ENCODE assay signal across 8 cellular contexts in the genomic region with DNA sequence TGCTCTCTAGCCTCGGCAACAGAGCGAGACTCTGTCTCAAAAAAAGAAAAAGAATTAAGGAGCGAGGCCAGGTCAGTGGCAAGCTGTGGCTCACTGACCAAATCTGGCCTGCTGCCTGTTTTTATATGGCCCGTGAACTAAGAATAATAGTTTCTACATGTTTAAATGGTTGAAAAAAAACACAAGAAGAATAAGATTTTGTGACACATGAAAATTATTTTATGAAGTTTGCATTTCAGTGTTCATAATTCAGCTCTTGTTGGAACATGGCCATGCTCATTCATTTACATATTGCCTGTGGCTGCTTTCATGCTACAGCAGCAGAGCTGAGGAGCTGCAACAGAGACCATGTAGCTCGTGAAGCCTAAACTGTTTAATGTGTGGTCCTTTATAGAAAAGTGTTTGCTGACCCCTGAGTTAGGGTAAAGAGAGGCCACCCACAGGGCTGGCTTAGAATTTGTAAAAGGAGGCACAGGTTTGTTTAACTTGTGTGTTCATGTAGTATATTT. TPM values are rescaled to one million over a fixed set of nuclear protein-coding genes. Genes with fewer than 3 reads are reported as not detected.
DNase-seq lines count a peak whose midpoint lies in the region; ATAC-seq and TF ChIP-seq lines count a peak whose summit lies in the region.

No MANE protein-coding gene starts in this region.

- H3K4ac ChIP-seq in mesendoderm (ENCODE audit: low read depth, low read length), result no peak overlapping the region

- H4K5ac ChIP-seq in mesendoderm (ENCODE audit: low read length), result no peak overlapping the region

- peak overlapping the region; percentile 32 for H3K27ac Mint-ChIP-seq in CD4-positive, alpha-beta T cell
- peak overlapping the region; percentile 80 for H3K27ac Mint-ChIP-seq in activated T-helper 17 cell treated with anti-CD3 and anti-CD28 coated beads, Interleukin-2, amount 50 U/mL, for 72 hours

- H3K56ac ChIP-seq in mesendoderm (ENCODE audit: low read length), result no peak overlapping the region

- no peaks in the 10 kb centered on the region for H3K27me3 Mint-ChIP-seq in CD4-positive, alpha-beta T cell
- H3K27me3 Mint-ChIP-seq in activated T-helper 17 cell treated with anti-CD3 and anti-CD28 coated beads, Interleukin-2, amount 50 U/mL, for 72 hours, result no peaks in the 10 kb centered on the region

- DNase-seq in CD4-positive, alpha-beta T cell, result no peak
- DNase-seq in mesendoderm (no peak), omental fat pad (ENCODE audit: low spot score) (no peak)

- H3K9me3 Mint-ChIP-seq in CD4-positive, alpha-beta T cell, result no peaks in the 10 kb centered on the region
- H3K9me3 Mint-ChIP-seq in activated T-helper 17 cell treated with anti-CD3 and anti-CD28 coated beads, Interleukin-2, amount 50 U/mL, for 72 hours, result peaks cover 4% of the 10 kb centered on the region

- peaks cover 74% of the 10 kb centered on the region for H3K36me3 Mint-ChIP-seq in CD4-positive, alpha-beta T cell (ENCODE audit: low read depth)
- H3K36me3 Mint-ChIP-seq in activated T-helper 17 cell treated with anti-CD3 and anti-CD28 coated beads, Interleukin-2, amount 50 U/mL, for 72 hours (ENCODE audit: low read depth), result peaks cover 44% of the 10 kb centered on the region

- no peak overlapping the region for H3K18ac ChIP-seq in mesendoderm (ENCODE audit: low read length)

- no peak overlapping the region for H2BK15ac ChIP-seq in mesendoderm (replicated peaks; ENCODE audit: low read depth)

- no CpG with 5 or more reads among the region's 5 CpGs for WGBS in mesendoderm (ENCODE audit: extremely low coverage, insufficient coverage, low lambda C conversion rate)

- intact Hi-C loops in CD4-positive, alpha-beta T cell (cut with DNase I, micrococcal nuclease), result no loop called here

- no peak overlapping the region for H3K27ac ChIP-seq in CD4-positive, alpha-beta T cell (ENCODE audit: low read depth, low read length)
- H3K27ac ChIP-seq in mesendoderm (ENCODE audit: low read depth, low read length), result no peak overlapping the region

- H2AK5ac ChIP-seq in mesendoderm (ENCODE audit: low read length), result no peak overlapping the region

- H3K4me3 Mint-ChIP-seq in CD4-positive, alpha-beta T cell, result no peak overlapping the region
- no peak overlapping the region for H3K4me3 Mint-ChIP-seq in activated T-helper 17 cell treated with anti-CD3 and anti-CD28 coated beads, Interleukin-2, amount 50 U/mL, for 72 hours

- H2BK5ac ChIP-seq in mesendoderm (ENCODE audit: low read length), result no peak overlapping the region

- CTCF ChIA-PET in CD4-positive, alpha-beta T cell (lab: Charles Lee), result no interaction called here

- H3K4me1 ChIP-seq in mesendoderm (ENCODE audit: control insufficient read depth, low read depth, low read length), result no peaks in the 10 kb centered on the region

- no peaks in the 10 kb centered on the region for H3K9me3 ChIP-seq in CD4-positive, alpha-beta T cell (ENCODE audit: control insufficient read depth, low read length)

- peaks cover 77% of the 10 kb centered on the region for H3K4me1 Mint-ChIP-seq in CD4-positive, alpha-beta T cell (ENCODE audit: low read depth)
- H3K4me1 Mint-ChIP-seq in activated T-helper 17 cell treated with anti-CD3 and anti-CD28 coated beads, Interleukin-2, amount 50 U/mL, for 72 hours, result peaks cover 34% of the 10 kb centered on the region

- TF ChIP-seq CTCF in CD4-positive, alpha-beta T cell (IDR thresholded peaks at IDR 0.05), result no peak
- no peak for TF ChIP-seq CTCF in omental fat pad (IDR thresholded peaks at IDR 0.05)

- H4K8ac ChIP-seq in mesendoderm (ENCODE audit: low read depth, low read length), result peak overlapping the region; percentile 28

- POLR2A ChIA-PET in CD4-positive, alpha-beta T cell (lab: Charles Lee), result interaction anchor here (0.6 to 0.9 kb wide), 3 partner anchors 19 to 151 kb away, joined by 3 to 4 read pairs (median 3); no protein-coding TSS in a partner anchor

- H3K36me3 ChIP-seq in mesendoderm (ENCODE audit: control insufficient read depth, insufficient read depth, low read length), result no peaks in the 10 kb centered on the region

- no peak overlapping the region for H3K4me3 ChIP-seq in mesendoderm (ENCODE audit: low read length)

- no peak for ATAC-seq in CD4-positive, alpha-beta T cell (ENCODE audit: poor library complexity)
- ATAC-seq in HG02938 (IDR thresholded peaks at IDR 0.05; ENCODE audit: unreplicated experiment), result peak; percentile 42
- ATAC-seq in activated T-helper 17 cell treated with anti-CD3 and anti-CD28 coated beads, Interleukin-2, amount 50 U/mL, for 72 hours (replicated peaks), result no peak
- no peak for ATAC-seq in GM18511 (IDR thresholded peaks at IDR 0.05; ENCODE audit: unreplicated experiment)
- ATAC-seq in GM21526 (IDR thresholded peaks at IDR 0.05; ENCODE audit: low FRiP score, unreplicated experiment), result no peak
- no peak for ATAC-seq in GM18873 (IDR thresholded peaks at IDR 0.05; ENCODE audit: low FRiP score, unreplicated experiment)
- ATAC-seq in omental fat pad (ENCODE audit: low FRiP score), result no peak

- no peak overlapping the region for H3K23ac ChIP-seq in mesendoderm (ENCODE audit: low read length)

- H3K9ac ChIP-seq in mesendoderm (ENCODE audit: low read length), result no peak overlapping the region

- H3K27me3 ChIP-seq in CD4-positive, alpha-beta T cell (ENCODE audit: control insufficient read depth, insufficient read depth, low read length), result no peaks in the 10 kb centered on the region
- no peaks in the 10 kb centered on the region for H3K27me3 ChIP-seq in mesendoderm (ENCODE audit: insufficient read depth, low read length, poor library complexity)

- H3K79me2 ChIP-seq in mesendoderm (ENCODE audit: control insufficient read depth, insufficient read depth, low read length), result no peaks in the 10 kb centered on the region

- no peak overlapping the region for H3K4me2 ChIP-seq in mesendoderm (ENCODE audit: low read length)

- H3K79me1 ChIP-seq in mesendoderm (ENCODE audit: low read length), result no peaks in the 10 kb centered on the region

- H2BK120ac ChIP-seq in mesendoderm (ENCODE audit: low read depth, low read length), result no peak overlapping the region

RNA-seq across cellular contexts. Expression of gene MFSD6, which starts 59.5 kb away (rescaled TPM):
- 10 to 100 TPM; 41.2 to 47.8 TPM for total RNA-seq in CD4-positive, alpha-beta T cell
- 10 to 100 TPM; 33.5 to 41.5 TPM for total RNA-seq in activated T-helper 17 cell treated with anti-CD3 and anti-CD28 coated beads, Interleukin-2, amount 50 U/mL, for 72 hours
- 2.0 TPM for polyA plus RNA-seq in mesendoderm (2013, experiment 1 of 2)
- polyA plus RNA-seq in mesendoderm (2013, experiment 2 of 2), result 2.0 TPM
- 100 to 1,000 TPM in 1 of 4 donors, 10 to 100 TPM in 3; 43.1 to 123 (median 60.5) TPM for total RNA-seq in omental fat pad
